ENCODE assay signal across 1 cellular context in genomic region chr11:114166897-114167323, GRCh38.
A peak's percentile ranks its signal among the peaks of the same experiment; 100 is the strongest.
TF ChIP-seq lines count a peak whose summit lies in the region.

No MANE protein-coding gene starts in this region.

TF ChIP-seq in liver, 16 proteins besides CTCF, POLR2A, EP300 and RAD21 (continued from another document):
- TF ChIP-seq REST (IDR thresholded peaks at IDR 0.05) (peak; percentile 14), ATF3 (IDR thresholded peaks at IDR 0.05) (no peak)
